ENCODE assay signal across 8 cellular contexts in the genomic region with DNA sequence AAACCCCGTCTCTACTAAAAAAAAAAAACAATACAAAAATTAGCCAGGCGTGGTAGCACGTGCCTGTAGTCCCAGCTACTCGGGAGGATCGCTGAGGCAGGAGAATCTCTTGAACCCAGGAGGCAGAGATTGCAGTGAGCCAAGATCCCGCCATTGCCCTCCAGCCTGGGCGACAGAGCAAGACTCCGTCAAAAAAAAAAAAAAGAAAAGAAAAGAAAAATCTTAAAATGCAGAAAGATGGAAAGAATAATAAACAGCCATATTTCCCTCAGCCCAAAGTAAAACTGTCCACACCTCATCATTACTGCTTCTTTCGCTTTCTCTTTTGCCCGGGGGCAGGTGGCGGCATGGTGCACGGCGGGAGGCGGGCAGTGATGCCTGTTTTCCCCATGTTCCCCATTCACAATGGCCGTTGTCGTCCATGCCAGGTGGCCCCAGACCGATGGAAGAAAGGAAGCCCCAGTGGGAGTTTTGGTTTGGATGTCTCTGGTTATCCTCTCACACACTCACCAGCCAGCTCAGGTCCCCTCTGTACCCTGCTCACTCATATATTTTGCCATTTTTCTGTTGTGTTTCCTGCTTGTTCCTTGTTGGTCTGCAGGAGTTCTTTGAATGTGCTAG. TPM values are rescaled to one million over a fixed set of nuclear protein-coding genes. Genes with fewer than 3 reads are reported as not detected.
DNase-seq lines count a peak whose midpoint lies in the region; ATAC-seq and TF ChIP-seq lines count a peak whose summit lies in the region.

No MANE protein-coding gene starts in this region.

- DNase-seq in A172 (ENCODE audit: low spot score) (peak; percentile 33), memory B cell (ENCODE audit: low spot score in 2 of 2) (peak; percentile 18), GOT3 (lab: John Stamatoyannopoulos, UW) (no peak), lower leg skin (ENCODE audit: low spot score in 2 of 2) (no peak), AML-193 (lab: John Stamatoyannopoulos, UW) (no peak)
- DNase-seq in activated CD8-positive, alpha-beta memory T cell treated with anti-CD3 and anti-CD28 coated beads for 4 hours (ENCODE audit: low read depth in 2 of 2): peak; percentile 10 to 13

- H3K27ac Mint-ChIP-seq in memory B cell: peak overlapping the region; percentile 58

- H3K9me3 Mint-ChIP-seq in memory B cell: no peaks in the 10 kb centered on the region

- TF ChIP-seq POLR2A in lower leg skin (IDR thresholded peaks at IDR 0.05): no peak

- H3K4me3 Mint-ChIP-seq in memory B cell: peak overlapping the region; percentile 75

- intact Hi-C loops in lower leg skin (cut with DNase I; ENCODE audit: low total_unique reads): loop anchor here (10.0 kb wide), 1 partner anchor 124 kb away; no protein-coding TSS in a partner anchor

- no peaks in the 10 kb centered on the region for H3K27me3 Mint-ChIP-seq in memory B cell

- H3K36me3 Mint-ChIP-seq in memory B cell: peaks cover 1% of the 10 kb centered on the region

- no peak for TF ChIP-seq CTCF in lower leg skin (IDR thresholded peaks at IDR 0.05)

- peak; percentile 62 for ATAC-seq in HG02759 (IDR thresholded peaks at IDR 0.05; ENCODE audit: unreplicated experiment)
- ATAC-seq in memory B cell (ENCODE audit: low read depth): peak; percentile 95
- ATAC-seq in GM19324 (IDR thresholded peaks at IDR 0.05; ENCODE audit: low FRiP score, unreplicated experiment): no peak

- WGBS in lower leg skin, 2 donors: 48 to 56% methylated on average over 17 of the region's 17 CpGs

- H3K4me3 ChIP-seq in lower leg skin (ENCODE audit: low read depth, poor library complexity, severe bottlenecking): no peak overlapping the region

- peaks cover 4% of the 10 kb centered on the region for H3K4me1 Mint-ChIP-seq in memory B cell

RNA-seq across cellular contexts. Expression of a gene that starts 37.0 kb away (rescaled TPM):
- 39.6 and 44.0 TPM in 2 replicates for total RNA-seq in A172 (2014; rRNA removed; shearing (Covaris generic))
- 10 to 100 TPM; 29.9 to 47.5 (median 44.3) TPM for total RNA-seq in lower leg skin

RNA-seq across cellular contexts. Expression of a gene that starts 52.8 kb away (rescaled TPM):
- 5.9 and 8.8 TPM in 2 replicates for total RNA-seq in A172 (2014; rRNA removed; shearing (Covaris generic))
- 10 to 100 TPM; 19.4 to 38.2 (median 35.3) TPM for total RNA-seq in lower leg skin

Comparison
In these comparisons a context has a peak if more than half of its experiments do, and no peak if none do; other contexts are left out.
1. DNase-seq: peak in A172 (single experiment), activated CD8-positive, alpha-beta memory T cell treated with anti-CD3 and anti-CD28 coated beads for 4 hours (2 of 2) and memory B cell (2 of 2); none in GOT3 (single experiment), lower leg skin (0 of 2) and AML-193 (0 of 2).